Comparison of ENCODE assay signal across 1 cellular context in genomic region chr9:86634501-86634900, GRCh38.
TF ChIP-seq lines count a peak whose summit lies in the region.

No MANE protein-coding gene starts in this region.

TF ChIP-seq in HEK293, 187 proteins besides CTCF, POLR2A, EP300 and RAD21 (continued from another document):
- no peak for TF ChIP-seq ZNF639 (tag by site-specific recombination; IDR thresholded peaks at IDR 0.05)
